In the genomic region with DNA sequence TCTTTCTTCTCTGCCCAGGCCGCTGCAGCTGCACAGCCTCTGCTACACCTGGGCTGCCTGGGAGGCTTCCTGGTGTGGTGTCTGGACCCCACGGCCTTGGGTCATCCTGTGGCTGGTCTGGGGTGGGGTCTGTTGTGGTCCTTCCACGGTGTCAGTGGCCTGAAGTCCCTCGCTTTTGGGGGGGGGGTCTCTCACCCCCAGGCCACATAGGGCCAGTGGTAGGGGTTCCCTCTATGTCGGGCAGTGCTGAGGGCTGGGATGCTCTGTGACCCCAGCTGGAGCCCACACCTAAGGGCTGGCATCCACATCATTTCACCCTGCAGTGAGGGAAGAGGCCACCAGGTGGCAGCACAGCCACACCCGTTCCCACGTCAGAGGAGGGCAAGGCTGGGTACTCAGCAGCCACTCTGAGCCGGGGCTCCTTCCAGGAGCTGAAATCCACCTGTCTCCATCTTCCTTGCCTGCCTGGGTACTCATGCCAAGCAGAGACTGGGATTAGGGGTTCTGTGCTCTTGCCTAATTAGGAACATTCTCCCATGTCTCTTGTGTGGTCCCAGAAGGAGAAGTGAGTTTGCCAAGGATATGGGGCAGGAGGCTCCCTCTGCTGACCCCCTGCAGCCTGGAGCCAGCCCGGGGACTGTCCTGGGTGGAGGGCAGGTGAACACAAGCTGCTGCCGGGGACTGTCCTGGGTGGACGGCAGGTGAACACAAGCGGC, we compare ENCODE assay signal across 8 cellular contexts. TPM values are rescaled to one million over a fixed set of nuclear protein-coding genes. Genes with fewer than 3 reads are reported as not detected.
DNase-seq lines count a peak whose midpoint lies in the region; TF ChIP-seq lines count a peak whose summit lies in the region.

No MANE protein-coding gene starts in this region.

- intact Hi-C loops in breast epithelium (cut with DNase I; ENCODE audit: low total_unique reads), result no loop called here

- peak; percentile 50 for DNase-seq in SIG-M5 treated with dmso at 0.1 percent for 504 hours (lab: John Stamatoyannopoulos, UW; ENCODE audit: unreplicated experiment)
- no peak for DNase-seq in SIG-M5 (lab: John Stamatoyannopoulos, UW)
- peak; percentile 61 to 65 for DNase-seq in NCI-H2081 (lab: John Stamatoyannopoulos, UW)
- DNase-seq in WERI-Rb-1, result peak; percentile 90
- peak; percentile 41 to 76 for DNase-seq in breast epithelium (ENCODE audit: low spot score in 2 of 2)
- DNase-seq in islet precursor cell, result peak; percentile 91
- peak; percentile 29 to 72 for DNase-seq in stimulated activated CD4-positive, alpha-beta T cell treated with anti-CD3 and anti-CD28 coated beads, Interleukin-1b, Interleukin-23, amount 100 ng/mL, for 1 hour (ENCODE audit: low read depth in 2 of 2)
- no peak for DNase-seq in KG1 (lab: John Stamatoyannopoulos, UW)

- no peaks in the 10 kb centered on the region for H3K4me1 ChIP-seq in breast epithelium

- no peaks in the 10 kb centered on the region for H3K9me3 ChIP-seq in WERI-Rb-1 (ENCODE audit: severe bottlenecking)
- H3K9me3 ChIP-seq in breast epithelium, result no peaks in the 10 kb centered on the region

- H3K4me3 ChIP-seq in WERI-Rb-1 (ENCODE audit: low read depth, low read length), result no peak overlapping the region
- H3K4me3 ChIP-seq in breast epithelium, result no peak overlapping the region

- H3K36me3 ChIP-seq in WERI-Rb-1 (peaks cover 64% of the 10 kb centered on the region), breast epithelium (no peaks in the 10 kb centered on the region)

- H3K27ac ChIP-seq in WERI-Rb-1, result no peak overlapping the region
- H3K27ac ChIP-seq in breast epithelium, result no peak overlapping the region

- TF ChIP-seq CTCF in WERI-Rb-1 (IDR thresholded peaks at IDR 0.05; ENCODE audit: low read depth, low read length), result peak; percentile 99
- TF ChIP-seq CTCF in breast epithelium (IDR thresholded peaks at IDR 0.05), result peak in 2 of 3 donors; percentile 80 to 85

- TF ChIP-seq POLR2A in breast epithelium (IDR thresholded peaks at IDR 0.05), result no peak

- no peaks in the 10 kb centered on the region for H3K27me3 ChIP-seq in WERI-Rb-1 (ENCODE audit: insufficient read depth, low read depth, severe bottlenecking)
- H3K27me3 ChIP-seq in breast epithelium, result peaks cover 0 to 30% of the 10 kb centered on the region in 2 donors

RNA-seq across cellular contexts. Expression of a gene that starts 13.0 kb away (rescaled TPM):
- total RNA-seq in breast epithelium, result 10 to 100 TPM; 27.4 to 35.0 (median 31.5) TPM

Comparison
In these comparisons a context has a peak if more than half of its experiments do, and no peak if none do; other contexts are left out.
1. DNase-seq: peak in SIG-M5 treated with dmso at 0.1 percent for 504 hours (single experiment), NCI-H2081 (2 of 2), WERI-Rb-1 (single experiment), breast epithelium (2 of 2), islet precursor cell (single experiment) and stimulated activated CD4-positive, alpha-beta T cell treated with anti-CD3 and anti-CD28 coated beads, Interleukin-1b, Interleukin-23, amount 100 ng/mL, for 1 hour (2 of 2); none in SIG-M5 (single experiment) and KG1 (single experiment).